ENCODE assay signal across 11 cellular contexts in the genomic region with DNA sequence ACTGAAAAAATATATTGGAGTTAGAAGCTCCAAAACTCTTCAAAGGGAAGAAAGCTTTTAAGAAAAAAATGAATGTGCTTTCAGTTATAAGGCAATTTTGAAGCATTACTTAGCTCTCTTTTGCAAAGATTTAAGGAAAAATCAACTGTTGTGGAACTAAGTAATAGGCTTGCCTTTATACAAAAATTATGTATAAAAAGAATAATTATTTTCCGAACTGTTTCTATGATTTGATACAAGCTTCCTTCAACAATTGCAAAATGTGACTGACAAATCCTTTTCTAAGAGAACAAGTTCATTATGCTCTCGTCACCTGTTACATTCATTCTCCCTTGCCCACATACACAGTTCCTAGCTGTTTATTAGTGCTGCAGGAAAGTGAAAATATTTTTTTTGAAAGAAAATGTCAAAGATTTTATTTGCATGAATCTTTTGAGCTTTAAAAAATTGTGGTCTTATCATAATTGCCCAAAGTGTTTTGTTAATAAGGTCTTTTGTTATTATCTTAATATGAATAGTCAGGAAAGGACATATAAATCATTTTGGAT.
DNase-seq lines count a peak whose midpoint lies in the region; TF ChIP-seq lines count a peak whose summit lies in the region.
"Had no signal": no experiment of that assay in that cellular context is flagged by ENCODE, and none has a peak within 500 bp of the region (broad histone marks: within the 10 kb centered on the region; RNA-seq: fewer than 3 reads in every experiment).

No MANE protein-coding gene starts in this region.

- peak; percentile 69 for DNase-seq in LHCN-M2 (ENCODE audit: low read depth)
- no peak for DNase-seq in endothelial cell (ENCODE audit: low spot score)
- no peak for DNase-seq in nephron progenitor cell
- DNase-seq in stimulated activated naive CD4-positive, alpha-beta T cell treated with Interleukin-2 at 50 U/mL for 16 hours (lab: John Stamatoyannopoulos, UW): no peak
- no peak for DNase-seq in RWPE1 (ENCODE audit: low spot score)
- no peak for DNase-seq in activated CD4-positive, alpha-beta T cell treated with anti-CD3 and anti-CD28 coated beads, Interleukin-2, amount 10 ng/mL, durations not matched to agents 24 days and 14 days
- DNase-seq in OCI-M2 (lab: John Stamatoyannopoulos, UW; ENCODE audit: unreplicated experiment): no peak
- DNase-seq: amygdala, midbrain, NCI-H2029 had no signal

- CTCF ChIA-PET in RWPE1 (lab: Yijun Ruan, JAX): no interaction called here

- no peaks in the 10 kb centered on the region for H3K36me3 Mint-ChIP-seq in endothelial cell (ENCODE audit: low read depth, unreplicated experiment)
- H3K36me3 Mint-ChIP-seq in nephron progenitor cell (ENCODE audit: low read depth): peaks cover 29% of the 10 kb centered on the region
- no peaks in the 10 kb centered on the region for H3K36me3 Mint-ChIP-seq in activated CD4-positive, alpha-beta T cell treated with anti-CD3 and anti-CD28 coated beads, Interleukin-2, amount 10 ng/mL, durations not matched to agents 24 days and 14 days (ENCODE audit: low read depth)

- intact Hi-C loops in activated CD4-positive, alpha-beta T cell treated with anti-CD3 and anti-CD28 coated beads, Interleukin-2, amount 10 ng/mL, durations not matched to agents 24 days and 14 days (cut with micrococcal nuclease): no loop called here

- peaks cover 6% of the 10 kb centered on the region for H3K9me3 Mint-ChIP-seq in endothelial cell (ENCODE audit: unreplicated experiment)
- H3K9me3 Mint-ChIP-seq in nephron progenitor cell: peaks cover 35% of the 10 kb centered on the region
- H3K9me3 Mint-ChIP-seq in activated CD4-positive, alpha-beta T cell treated with anti-CD3 and anti-CD28 coated beads, Interleukin-2, amount 10 ng/mL, durations not matched to agents 24 days and 14 days: no peaks in the 10 kb centered on the region

- H3K27me3 Mint-ChIP-seq in endothelial cell (ENCODE audit: unreplicated experiment) (no peaks in the 10 kb centered on the region), nephron progenitor cell (ENCODE audit: low read depth, poor library complexity) (peaks cover 3% of the 10 kb centered on the region)
- peaks cover 6% of the 10 kb centered on the region for H3K27me3 Mint-ChIP-seq in activated CD4-positive, alpha-beta T cell treated with anti-CD3 and anti-CD28 coated beads, Interleukin-2, amount 10 ng/mL, durations not matched to agents 24 days and 14 days

- POLR2A ChIA-PET in RWPE1 (lab: Yijun Ruan, JAX; ENCODE audit: low non-redundant PET): no interaction called here

- peak overlapping the region; percentile 76 for H3K27ac ChIP-seq in 22Rv1
- no peak overlapping the region for H3K27ac ChIP-seq in RWPE1

- H3K4me3 Mint-ChIP-seq in endothelial cell (ENCODE audit: unreplicated experiment) (peak overlapping the region; percentile 82), nephron progenitor cell (peak overlapping the region; percentile 83)
- no peak overlapping the region for H3K4me3 Mint-ChIP-seq in activated CD4-positive, alpha-beta T cell treated with anti-CD3 and anti-CD28 coated beads, Interleukin-2, amount 10 ng/mL, durations not matched to agents 24 days and 14 days

- H3K4me1 Mint-ChIP-seq in endothelial cell (ENCODE audit: unreplicated experiment): peaks cover 29% of the 10 kb centered on the region
- H3K4me1 Mint-ChIP-seq in nephron progenitor cell: peaks cover 68% of the 10 kb centered on the region
- peaks cover 3% of the 10 kb centered on the region for H3K4me1 Mint-ChIP-seq in activated CD4-positive, alpha-beta T cell treated with anti-CD3 and anti-CD28 coated beads, Interleukin-2, amount 10 ng/mL, durations not matched to agents 24 days and 14 days

- TF ChIP-seq CTCF in 22Rv1 (IDR thresholded peaks at IDR 0.05): no peak
- no peak for TF ChIP-seq CTCF in endothelial cell (IDR thresholded peaks at IDR 0.05; ENCODE audit: unreplicated experiment)
- no peak for TF ChIP-seq CTCF in nephron progenitor cell (IDR thresholded peaks at IDR 0.05)
- TF ChIP-seq CTCF in RWPE1 (conservative IDR thresholded peaks at IDR 0.05; ENCODE audit: low read depth): no peak

- H3K27ac Mint-ChIP-seq in endothelial cell (ENCODE audit: unreplicated experiment): no peak overlapping the region
- H3K27ac Mint-ChIP-seq in nephron progenitor cell: peak overlapping the region; percentile 100
- no peak overlapping the region for H3K27ac Mint-ChIP-seq in activated CD4-positive, alpha-beta T cell treated with anti-CD3 and anti-CD28 coated beads, Interleukin-2, amount 10 ng/mL, durations not matched to agents 24 days and 14 days
